In the genomic region with DNA sequence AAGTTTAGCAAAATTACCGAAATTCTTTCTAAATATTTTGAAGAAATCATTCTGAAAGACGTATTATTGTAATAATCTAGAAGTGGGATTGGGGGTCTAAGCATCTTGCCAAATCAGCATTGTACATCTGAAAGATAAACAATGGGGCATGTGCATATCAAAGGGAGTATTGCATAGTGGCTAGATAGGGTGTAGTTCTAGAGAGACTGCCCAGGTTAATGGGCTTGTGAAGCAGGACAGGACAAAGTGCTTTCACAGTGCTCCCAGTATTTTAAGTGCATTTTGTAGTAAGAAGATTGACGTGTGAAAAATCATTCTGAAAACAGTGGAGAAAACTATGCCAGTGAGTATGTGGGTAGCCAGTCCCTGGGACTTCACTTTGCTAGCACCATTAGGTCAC, we compare ENCODE assay signal across 29 cellular contexts.
"Had no signal": no experiment of that assay in that cellular context is flagged by ENCODE, and none has a peak within 500 bp of the region (broad histone marks: within the 10 kb centered on the region; RNA-seq: fewer than 3 reads in every experiment).

No MANE protein-coding gene starts in this region.

- H3K9me3 ChIP-seq: colonic mucosa, esophagus squamous epithelium, neutrophil, thoracic aorta, upper lobe of left lung, vagina had no signal

- H3K4me3 ChIP-seq: cardiac muscle cell, colonic mucosa, esophagus squamous epithelium, skin epidermis, thoracic aorta, upper lobe of left lung, vagina had no signal

- H3K27ac ChIP-seq: cardiac muscle cell, colonic mucosa, esophagus squamous epithelium, neutrophil, skin epidermis, thoracic aorta, upper lobe of left lung, vagina had no signal

- H3K27ac Mint-ChIP-seq: activated CD8-positive, alpha-beta T cell treated with anti-CD3 and anti-CD28 coated beads for 36 hours; activated naive CD8-positive, alpha-beta T cell; mesothelial cell of epicardium; nephron progenitor cell; stimulated activated effector memory CD8-positive, alpha-beta T cell treated with anti-CD3 and anti-CD28 coated beads, Interleukin-12 subunit alpha, Interleukin-12 subunit beta, amount 100 ng/mL, for 72 hours; stimulated activated naive CD8-positive, alpha-beta T cell treated with anti-CD3 and anti-CD28 coated beads, Interleukin-15, Interleukin-2, amounts not matched to agents 100 ng/mL and 50 ng/mL, for 24 hours had no signal

- H3K4me1 ChIP-seq: colonic mucosa had no signal

- H3K36me3 ChIP-seq: cardiac muscle cell, colonic mucosa, neutrophil, thoracic aorta, vagina had no signal

- H3K4me3 Mint-ChIP-seq: activated CD8-positive, alpha-beta T cell treated with anti-CD3 and anti-CD28 coated beads for 36 hours; activated naive CD8-positive, alpha-beta T cell; brain; mesothelial cell of epicardium; naive B cell; nephron progenitor cell; stimulated activated effector memory CD8-positive, alpha-beta T cell treated with anti-CD3 and anti-CD28 coated beads, Interleukin-12 subunit alpha, Interleukin-12 subunit beta, amount 100 ng/mL, for 72 hours; stimulated activated naive CD8-positive, alpha-beta T cell treated with anti-CD3 and anti-CD28 coated beads, Interleukin-15, Interleukin-2, amounts not matched to agents 100 ng/mL and 50 ng/mL, for 24 hours had no signal

- DNase-seq: activated CD4-positive, alpha-beta T cell treated with anti-CD3 and anti-CD28 coated beads for 1 hour; activated CD4-positive, alpha-beta T cell treated with anti-CD3 and anti-CD28 coated beads, Interleukin-2, amount 50 U/mL, for 1 hour; activated CD8-positive, alpha-beta T cell treated with anti-CD3 and anti-CD28 coated beads for 36 hours; activated naive CD4-positive, alpha-beta T cell; activated T-cell treated with anti-CD3 and anti-CD28 coated beads, Interleukin-2, amount 50 U/mL, for 48 hours; aorta; cerebellar nuclear complex; colonic mucosa; effector CD8-positive, alpha-beta T cell; esophagus squamous epithelium; foreskin melanocyte; kidney glomerular epithelial cell; left ventricle myocardium superior; naive B cell; nephron progenitor cell; stimulated activated CD4-positive, alpha-beta T cell treated with anti-CD3 and anti-CD28 coated beads, Interleukin-4, amount 100 ng/mL, for 24 hours; T1000; upper lobe of left lung had no signal

- H3K9me3 Mint-ChIP-seq: activated CD8-positive, alpha-beta T cell treated with anti-CD3 and anti-CD28 coated beads for 36 hours; brain; mesothelial cell of epicardium; nephron progenitor cell; stimulated activated effector memory CD8-positive, alpha-beta T cell treated with anti-CD3 and anti-CD28 coated beads, Interleukin-12 subunit alpha, Interleukin-12 subunit beta, amount 100 ng/mL, for 72 hours; stimulated activated naive CD8-positive, alpha-beta T cell treated with anti-CD3 and anti-CD28 coated beads, Interleukin-15, Interleukin-2, amounts not matched to agents 100 ng/mL and 50 ng/mL, for 24 hours had no signal

- ATAC-seq: activated CD8-positive, alpha-beta T cell treated with anti-CD3 and anti-CD28 coated beads for 36 hours; left ventricle myocardium superior; sciatic nerve; stimulated activated effector memory CD8-positive, alpha-beta T cell treated with anti-CD3 and anti-CD28 coated beads, Interleukin-12 subunit alpha, Interleukin-12 subunit beta, amount 100 ng/mL, for 72 hours had no signal

- H3K27me3 ChIP-seq: cardiac muscle cell, colonic mucosa, esophagus squamous epithelium, neutrophil, upper lobe of left lung, vagina had no signal

- H3K27me3 Mint-ChIP-seq: activated CD8-positive, alpha-beta T cell treated with anti-CD3 and anti-CD28 coated beads for 36 hours; activated naive CD8-positive, alpha-beta T cell; naive B cell; stimulated activated naive CD8-positive, alpha-beta T cell treated with anti-CD3 and anti-CD28 coated beads, Interleukin-15, Interleukin-2, amounts not matched to agents 100 ng/mL and 50 ng/mL, for 24 hours had no signal
